Comparison of ENCODE assay signal across 8 cellular contexts in genomic region chr2:75710220-75710576, GRCh38. TPM values are rescaled to one million over a fixed set of nuclear protein-coding genes. Genes with fewer than 3 reads are reported as not detected.
DNase-seq lines count a peak whose midpoint lies in the region; ATAC-seq, FAIRE-seq and TF ChIP-seq lines count a peak whose summit lies in the region.

No MANE protein-coding gene starts in this region.

- intact Hi-C loops in OCI-LY7 (cut with micrococcal nuclease; ENCODE audit: unreplicated experiment), result loop anchor here (2.0 kb wide), 1 partner anchor 63 kb away; the partner anchor contains the start of gene MRPL19
- intact Hi-C loops in pancreas (cut with DNase I), result no loop called here

- H3K27ac Mint-ChIP-seq in CD4-positive, CD25-positive, alpha-beta regulatory T cell, result peak overlapping the region; percentile 96 to 97 (median 96)

- peak overlapping the region; percentile 77 for H3K27ac ChIP-seq in CD4-positive, CD25-positive, alpha-beta regulatory T cell (ENCODE audit: insufficient read depth, low read length, poor library complexity, severe bottlenecking)
- H3K27ac ChIP-seq in OCI-LY7 (ENCODE audit: low read depth, low read length, poor library complexity, severe bottlenecking) (peak overlapping the region; percentile 83), pancreas (peak overlapping the region; percentile 76 to 93 (median 92))

- POLR2A ChIA-PET in OCI-LY7 (lab: Charles Lee), result interaction anchor here (1.2 to 2.2 kb wide), 5 partner anchors 11 to 63 kb away, joined by 4 to 10 read pairs (median 7); partner anchors contain the start of gene MRPL19

- TF ChIP-seq CTCF in OCI-LY7 (conservative IDR thresholded peaks at IDR 0.05; ENCODE audit: low read length) (no peak), epithelial cell of esophagus (IDR thresholded peaks at IDR 0.05; ENCODE audit: insufficient read depth, low read depth, low read length, missing control alignments) (no peak), pancreas (IDR thresholded peaks at IDR 0.05) (no peak)

- no peaks in the 10 kb centered on the region for H4K20me1 ChIP-seq in OCI-LY7 (ENCODE audit: insufficient read depth, low read length)

- ATAC-seq in CD4-positive, CD25-positive, alpha-beta regulatory T cell (ENCODE audit: low read depth in 2 of 2), result no peak
- peak; percentile 31 for ATAC-seq in GM21529 (IDR thresholded peaks at IDR 0.05; ENCODE audit: unreplicated experiment)
- ATAC-seq in pancreas, result no peak
- no peak for ATAC-seq in HG02981 (IDR thresholded peaks at IDR 0.05; ENCODE audit: unreplicated experiment)

- peaks cover 34% of the 10 kb centered on the region; the same call in 1 of the 2 replicates for H3K79me2 ChIP-seq in OCI-LY7 (ENCODE audit: insufficient read depth, low read depth, low read length)

- H3K27me3 ChIP-seq in CD4-positive, CD25-positive, alpha-beta regulatory T cell (ENCODE audit: control insufficient read depth, insufficient read depth, low read length), result no peaks in the 10 kb centered on the region
- H3K27me3 ChIP-seq in pancreas, result no peaks in the 10 kb centered on the region

- DNase-seq in CD4-positive, CD25-positive, alpha-beta regulatory T cell, result no peak
- DNase-seq in OCI-LY7 (ENCODE audit: low spot score) (no peak), epithelial cell of esophagus (ENCODE audit: low read depth) (no peak), pancreas (no peak), UCSD-AML1 (lab: John Stamatoyannopoulos, UW; ENCODE audit: unreplicated experiment) (no peak), NCI-H2081 treated with DMSO at 0.1 percent for 48 hours (lab: John Stamatoyannopoulos, UW) (no peak)

- H3K36me3 Mint-ChIP-seq in CD4-positive, CD25-positive, alpha-beta regulatory T cell, result peaks cover 7% of the 10 kb centered on the region

- H3K4me3 ChIP-seq in CD4-positive, CD25-positive, alpha-beta regulatory T cell (ENCODE audit: low read depth, low read length), result peak overlapping the region; percentile 95
- H3K4me3 ChIP-seq in OCI-LY7 (ENCODE audit: low read depth, low read length, poor library complexity, severe bottlenecking), result peak overlapping the region; percentile 72
- peak overlapping the region; percentile 86 for H3K4me3 ChIP-seq in epithelial cell of esophagus (ENCODE audit: low read length)
- H3K4me3 ChIP-seq in pancreas, result peak overlapping the region; percentile 58 to 64 (median 62)

- 0 to 2% methylated on average over 12 of the region's 12 CpGs for WGBS in pancreas, 2 donors

- H3K9me3 ChIP-seq in CD4-positive, CD25-positive, alpha-beta regulatory T cell (ENCODE audit: control insufficient read depth in 2 of 2, low read length in 2 of 2), result no peaks in the 10 kb centered on the region
- H3K9me3 ChIP-seq in OCI-LY7 (ENCODE audit: low read length) (no peaks in the 10 kb centered on the region), pancreas (no peaks in the 10 kb centered on the region)

- FAIRE-seq in pancreas (lab: Jason Lieb, UNC), result no peak

- H3K9me3 Mint-ChIP-seq in CD4-positive, CD25-positive, alpha-beta regulatory T cell, result no peaks in the 10 kb centered on the region

- H3K4me2 ChIP-seq in OCI-LY7 (ENCODE audit: low read length), result peak overlapping the region; percentile 99

- H3K27me3 Mint-ChIP-seq in CD4-positive, CD25-positive, alpha-beta regulatory T cell, result peaks cover 5% of the 10 kb centered on the region

- H3K9me2 ChIP-seq in OCI-LY7 (ENCODE audit: insufficient read depth, low read length), result no peaks in the 10 kb centered on the region

- H3K4me1 Mint-ChIP-seq in CD4-positive, CD25-positive, alpha-beta regulatory T cell, result peaks cover 10 to 45% (median 30%) of the 10 kb centered on the region in 4 donors

- CTCF ChIA-PET in OCI-LY7 (lab: Charles Lee; ENCODE audit: unreplicated experiment), result no interaction called here

- TSS peak; percentile 73 for BruUV-seq in OCI-LY7 (replicated peaks; lab: Mats Ljungman, UMichigan)

- H3K36me3 ChIP-seq in CD4-positive, CD25-positive, alpha-beta regulatory T cell (ENCODE audit: control insufficient read depth, insufficient read depth, low read length), result peaks cover 7% of the 10 kb centered on the region
- H3K36me3 ChIP-seq in OCI-LY7 (ENCODE audit: insufficient read depth, low read length) (peaks cover 8% of the 10 kb centered on the region), pancreas (no peaks in the 10 kb centered on the region)

- peaks cover 25% of the 10 kb centered on the region for H3K4me1 ChIP-seq in CD4-positive, CD25-positive, alpha-beta regulatory T cell (ENCODE audit: control insufficient read depth, insufficient read depth, low read length, poor library complexity, severe bottlenecking)
- H3K4me1 ChIP-seq in OCI-LY7 (ENCODE audit: insufficient read depth, low read length, poor library complexity, severe bottlenecking) (peaks cover 21% of the 10 kb centered on the region), pancreas (peaks cover 0 to 30% (median 15%) of the 10 kb centered on the region in 3 donors)

- H2AFZ ChIP-seq in OCI-LY7 (ENCODE audit: low read length), result peak overlapping the region; percentile 100

- peak overlapping the region; percentile 86 to 98 (median 95) for H3K4me3 Mint-ChIP-seq in CD4-positive, CD25-positive, alpha-beta regulatory T cell

RNA-seq across cellular contexts. Expression of gene GCFC2, which starts 0.5 kb away (rescaled TPM):
- total RNA-seq in CD4-positive, CD25-positive, alpha-beta regulatory T cell, result 20.1 TPM
- 10 to 100 TPM; 26.2 to 27.8 (median 27.1) TPM for polyA plus RNA-seq in CD4-positive, CD25-positive, alpha-beta regulatory T cell
- total RNA-seq in OCI-LY7 (2014; rRNA removed; shearing (Covaris generic)), result 21.8 and 29.0 TPM in 2 replicates
- 17.3 and 19.3 TPM in 2 replicates for total RNA-seq in OCI-LY7 (2022)
- total RNA-seq in pancreas, result 10 to 100 TPM; 11.5 to 17.9 (median 14.3) TPM
- polyA plus RNA-seq in pancreas, result 10 to 100 TPM; 21.5 to 22.5 TPM
